1 cellular context compared by ENCODE assay signal in genomic region chr21:33642027-33642895, GRCh38.
TF ChIP-seq lines count a peak whose summit lies in the region.

Gene ITSN1 (plus strand): TSS chr21:33642501. CDS start chr21:33718829, 76,328 bp downstream.

TF ChIP-seq in SK-N-SH, 30 proteins besides CTCF, POLR2A, EP300 and RAD21 (continued from another document):
- TF ChIP-seq USF1 (IDR thresholded peaks at IDR 0.05; ENCODE audit: borderline replicate concordance, low read depth) (no peak), SMC3 (IDR thresholded peaks at IDR 0.05; ENCODE audit: low read depth, low read length) (no peak), FOXJ3 (CRISPR knock-in tag; IDR thresholded peaks at IDR 0.05) (no peak), CHD2 (IDR thresholded peaks at IDR 0.05; ENCODE audit: low read length, partially characterized antibody) (peak; percentile 85), RCOR1 (IDR thresholded peaks at IDR 0.05; ENCODE audit: low read length) (no peak), MXI1 (IDR thresholded peaks at IDR 0.05; ENCODE audit: low read depth, low read length) (peak; percentile 31; the same call in 1 of the 2 replicates), PBX3 (IDR thresholded peaks at IDR 0.05) (peak; percentile 97), FOSL2 (IDR thresholded peaks at IDR 0.05; ENCODE audit: borderline replicate concordance, low read depth) (no peak), YY1 (IDR thresholded peaks at IDR 0.05; ENCODE audit: low read depth) (peak; percentile 29; the same call in 1 of the 2 replicates), TEAD4 (IDR thresholded peaks at IDR 0.05; ENCODE audit: borderline replicate concordance, insufficient read depth) (no peak), TAF1 (IDR thresholded peaks at IDR 0.05; ENCODE audit: borderline replicate concordance, low read depth, low read length) (peak; percentile 72; the same call in 1 of the 2 replicates), EZH2phosphoT487 (IDR thresholded peaks at IDR 0.05; ENCODE audit: borderline replicate concordance, low read depth) (no peak), SIN3A (IDR thresholded peaks at IDR 0.05; ENCODE audit: borderline replicate concordance, low read depth, low read length) (peak; percentile 84)
